Comparison of ENCODE assay signal across 8 cellular contexts in the genomic region with DNA sequence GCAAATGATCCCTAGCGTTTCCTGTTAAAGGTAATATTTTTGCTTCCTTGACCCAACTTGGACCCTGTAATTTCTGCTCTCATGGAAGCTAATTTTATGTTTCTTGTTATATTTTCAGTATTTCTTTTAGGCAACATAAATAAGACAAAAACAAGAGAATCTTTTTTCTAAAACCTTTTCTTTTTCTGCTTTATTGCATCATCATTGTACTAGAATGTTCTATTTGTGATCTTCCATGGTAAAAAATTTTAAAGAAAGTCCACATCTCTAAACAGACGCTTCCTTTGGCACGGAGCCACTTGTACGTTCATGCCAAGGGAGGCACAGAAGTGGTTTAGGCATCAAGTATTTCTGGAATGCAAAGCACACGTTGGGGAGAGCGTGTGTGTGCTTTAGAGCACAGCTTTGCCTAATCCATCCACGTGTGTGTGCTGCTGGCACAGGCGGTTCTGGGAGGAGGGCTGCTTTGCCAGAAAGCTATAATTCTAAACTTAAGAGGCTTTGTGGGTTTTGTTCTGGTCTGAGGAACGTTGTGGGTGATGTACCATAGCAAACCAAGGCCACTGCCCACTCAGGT.
DNase-seq lines count a peak whose midpoint lies in the region; ATAC-seq and TF ChIP-seq lines count a peak whose summit lies in the region.

No MANE protein-coding gene starts in this region.

- H3K4me1 Mint-ChIP-seq in activated naive CD8-positive, alpha-beta T cell treated with anti-CD3 and anti-CD28 coated beads for 36 hours, result peaks cover 5% of the 10 kb centered on the region

- H3K9me3 ChIP-seq in right cardiac atrium (ENCODE audit: control insufficient read depth, low read length), result no peaks in the 10 kb centered on the region
- H3K9me3 ChIP-seq in testis, result no peaks in the 10 kb centered on the region

- TF ChIP-seq POLR2A in testis (IDR thresholded peaks at IDR 0.05), result no peak

- ATAC-seq in right cardiac atrium (peak; percentile 87 to 93), HG03460 (IDR thresholded peaks at IDR 0.05; ENCODE audit: unreplicated experiment) (no peak)

- H3K27me3 Mint-ChIP-seq in activated naive CD8-positive, alpha-beta T cell treated with anti-CD3 and anti-CD28 coated beads for 36 hours, result peaks cover 49% of the 10 kb centered on the region

- H3K36me3 ChIP-seq in testis (ENCODE audit: low read depth, missing control alignments), result no peaks in the 10 kb centered on the region

- WGBS in right cardiac atrium, result 19% methylated on average over 9 of the region's 9 CpGs
- WGBS in testis, 2 donors, result 20 to 35% methylated on average over 9 of the region's 9 CpGs

- no peaks in the 10 kb centered on the region for H3K27me3 ChIP-seq in right cardiac atrium (ENCODE audit: control insufficient read depth, insufficient read depth)
- H3K27me3 ChIP-seq in testis, result no peaks in the 10 kb centered on the region

- H3K4me1 ChIP-seq in right cardiac atrium (ENCODE audit: control insufficient read depth, insufficient read depth, low read length) (peaks cover 6% of the 10 kb centered on the region), testis (peaks cover 15% of the 10 kb centered on the region)

- no peak overlapping the region for H3K4me3 Mint-ChIP-seq in activated naive CD8-positive, alpha-beta T cell treated with anti-CD3 and anti-CD28 coated beads for 36 hours

- peak; percentile 87 for DNase-seq in HS-5 (ENCODE audit: low read depth)
- peak; percentile 2 for DNase-seq in activated naive CD8-positive, alpha-beta T cell treated with anti-CD3 and anti-CD28 coated beads for 36 hours
- peak; percentile 78 to 89 (median 84) for DNase-seq in right cardiac atrium
- peak; percentile 73 for DNase-seq in testis
- DNase-seq in activated naive CD4-positive, alpha-beta T cell treated with Interleukin-2 at 50 U/mL for 16 hours, result no peak
- DNase-seq in DMS79 treated with DMSO at 0.1 percent for 48 hours (lab: John Stamatoyannopoulos, UW), result no peak
- no peak for DNase-seq in NCI-H187 treated with DMSO at 0.1 percent for 48 hours (lab: John Stamatoyannopoulos, UW)

- H3K27ac Mint-ChIP-seq in activated naive CD8-positive, alpha-beta T cell treated with anti-CD3 and anti-CD28 coated beads for 36 hours, result no peak overlapping the region

- no peak overlapping the region for H3K4me3 ChIP-seq in right cardiac atrium (ENCODE audit: low read length)
- H3K4me3 ChIP-seq in testis, result no peak overlapping the region

- no peaks in the 10 kb centered on the region for H3K9me3 Mint-ChIP-seq in activated naive CD8-positive, alpha-beta T cell treated with anti-CD3 and anti-CD28 coated beads for 36 hours

- no peaks in the 10 kb centered on the region for H3K36me3 Mint-ChIP-seq in activated naive CD8-positive, alpha-beta T cell treated with anti-CD3 and anti-CD28 coated beads for 36 hours

- intact Hi-C loops in right cardiac atrium (cut with DNase I) (no loop called here), testis (cut with DNase I; ENCODE audit: low total_unique reads) (no loop called here)

- H3K27ac ChIP-seq in right cardiac atrium (ENCODE audit: low read length), result peak overlapping the region; percentile 75
- H3K27ac ChIP-seq in testis, result peak overlapping the region; percentile 74 to 78

- TF ChIP-seq CTCF in testis (IDR thresholded peaks at IDR 0.05), result no peak

Comparison
In these comparisons a context has a peak if more than half of its experiments do, and no peak if none do; other contexts are left out.
1. DNase-seq: peak in HS-5 (single experiment), activated naive CD8-positive, alpha-beta T cell treated with anti-CD3 and anti-CD28 coated beads for 36 hours (single experiment), right cardiac atrium (3 of 3) and testis (single experiment); none in activated naive CD4-positive, alpha-beta T cell treated with Interleukin-2 at 50 U/mL for 16 hours (single experiment), DMS79 treated with DMSO at 0.1 percent for 48 hours (single experiment) and NCI-H187 treated with DMSO at 0.1 percent for 48 hours (single experiment).